15 cellular contexts compared by ENCODE assay signal in genomic region chr1:241219449-241219848, GRCh38.
"Had no signal": no experiment of that assay in that cellular context is flagged by ENCODE, and none has a peak within 500 bp of the region (broad histone marks: within the 10 kb centered on the region; RNA-seq: fewer than 3 reads in every experiment).

No MANE protein-coding gene starts in this region.

- H3K27me3 ChIP-seq: ascending aorta, esophagus squamous epithelium, ovary, right lobe of liver, stomach, upper lobe of left lung had no signal

- H3K36me3 ChIP-seq: ascending aorta, esophagus squamous epithelium, ovary, right lobe of liver, stomach, upper lobe of left lung, WERI-Rb-1 had no signal

- H3K4me3 ChIP-seq: ascending aorta, esophagus squamous epithelium, ovary, right lobe of liver, stomach, upper lobe of left lung had no signal

- DNase-seq: activated CD4-positive, alpha-beta T cell treated with anti-CD3 and anti-CD28 coated beads, Interleukin-2, amount 50 U/mL, for 4 hours; activated gamma-delta T cell; activated T-cell treated with anti-CD3 and anti-CD28 coated beads, Interleukin-2, amount 50 U/mL, for 72 hours; effector memory CD4-positive, alpha-beta T cell; esophagus squamous epithelium; mesenchymal stem cell; naive thymus-derived CD8-positive, alpha-beta T cell; ovary; right lobe of liver; stimulated activated CD4-positive, alpha-beta T cell treated with anti-CD3 and anti-CD28 coated beads, Interleukin-4, amount 100 ng/mL, for 24 hours; stomach; upper lobe of left lung; WERI-Rb-1 had no signal

- H3K27ac ChIP-seq: ascending aorta, esophagus squamous epithelium, ovary, right lobe of liver, upper lobe of left lung, WERI-Rb-1 had no signal

- H3K9me3 ChIP-seq: ascending aorta, ovary, right lobe of liver had no signal

- H3K4me1 ChIP-seq: ascending aorta, esophagus squamous epithelium, right lobe of liver, upper lobe of left lung had no signal

- ATAC-seq: activated T-cell treated with anti-CD3 and anti-CD28 coated beads, Interleukin-2, amount 50 U/mL, for 72 hours; naive thymus-derived CD8-positive, alpha-beta T cell; right lobe of liver; stimulated activated effector memory CD8-positive, alpha-beta T cell treated with anti-CD3 and anti-CD28 coated beads, Interleukin-12 subunit alpha, Interleukin-12 subunit beta, amount 100 ng/mL, for 72 hours had no signal
